8 cellular contexts compared by ENCODE assay signal in genomic region chr19:34359140-34359953, GRCh38. TPM values are rescaled to one million over a fixed set of nuclear protein-coding genes. Genes with fewer than 3 reads are reported as not detected.
DNase-seq lines count a peak whose midpoint lies in the region; ATAC-seq, FAIRE-seq and TF ChIP-seq lines count a peak whose summit lies in the region.

No MANE protein-coding gene starts in this region.

- ATAC-seq in HG02798 (IDR thresholded peaks at IDR 0.05; ENCODE audit: poor library complexity, unreplicated experiment): peak; percentile 94
- ATAC-seq in heart right ventricle: peak; percentile 96 to 98 (median 96)
- peak; percentile 97 for ATAC-seq in upper lobe of right lung

- WGBS in heart right ventricle, 2 donors: 4 to 5% methylated on average over 61 of the region's 61 CpGs

- DNase-seq in GM12891 (ENCODE audit: insufficient read length, low spot score) (peak; percentile 95), NCI-H1417 (lab: John Stamatoyannopoulos, UW) (peak; percentile 97 to 99 (median 98)), adipocyte (ENCODE audit: low read depth) (peak; percentile 95), heart right ventricle (peak; percentile 92 to 97), posterior vena cava (ENCODE audit: low spot score) (peak; percentile 99), upper lobe of right lung (peak; percentile 99)

- peaks cover 15% of the 10 kb centered on the region for H3F3A ChIP-seq in SU-DHL-6 (ENCODE audit: insufficient read depth)

- no peaks in the 10 kb centered on the region for H3K9me2 ChIP-seq in SU-DHL-6 (replicated peaks; ENCODE audit: insufficient read depth, low read length)

- no peaks in the 10 kb centered on the region for H3K36me3 ChIP-seq in SU-DHL-6 (ENCODE audit: low read length)
- H3K36me3 ChIP-seq in adipocyte (ENCODE audit: control insufficient read depth, insufficient read depth, low read length, severe bottlenecking): peaks cover 11% of the 10 kb centered on the region
- H3K36me3 ChIP-seq in heart right ventricle: peaks cover 0 to 17% (median 8%) of the 10 kb centered on the region in 9 donors
- H3K36me3 ChIP-seq in upper lobe of right lung: peaks cover 9% of the 10 kb centered on the region

- H3K4me2 ChIP-seq in SU-DHL-6 (ENCODE audit: low read depth, low read length, poor library complexity, severe bottlenecking): peak overlapping the region; percentile 78

- FAIRE-seq in GM12891 (lab: Jason Lieb, UNC): peak; percentile 100

- no peaks in the 10 kb centered on the region for H3K79me2 ChIP-seq in SU-DHL-6 (ENCODE audit: insufficient read depth, low read length)

- peak overlapping the region; percentile 56 for H3K4me3 ChIP-seq in SU-DHL-6 (ENCODE audit: insufficient read depth, low read length, poor library complexity, severe bottlenecking)
- peak overlapping the region; percentile 80 for H3K4me3 ChIP-seq in adipocyte (ENCODE audit: low read length)
- H3K4me3 ChIP-seq in heart right ventricle: peak overlapping the region in 9 of 10 donors; percentile 32 to 64 (median 54)
- peak overlapping the region; percentile 53 for H3K4me3 ChIP-seq in upper lobe of right lung

- peak overlapping the region; percentile 80 for H2AFZ ChIP-seq in SU-DHL-6 (ENCODE audit: low read depth, low read length, severe bottlenecking)

- H3K4me1 ChIP-seq in adipocyte (ENCODE audit: control insufficient read depth, insufficient read depth, low read length): peaks cover 8% of the 10 kb centered on the region
- H3K4me1 ChIP-seq in heart right ventricle: peaks cover 4 to 22% (median 13%) of the 10 kb centered on the region in 9 donors
- H3K4me1 ChIP-seq in upper lobe of right lung: peaks cover 7% of the 10 kb centered on the region

- no peaks in the 10 kb centered on the region for H3K9me3 ChIP-seq in SU-DHL-6 (ENCODE audit: insufficient read depth, low read length)
- no peaks in the 10 kb centered on the region for H3K9me3 ChIP-seq in adipocyte (ENCODE audit: control insufficient read depth, low read length)
- H3K9me3 ChIP-seq in heart right ventricle: no peaks in the 10 kb centered on the region
- H3K9me3 ChIP-seq in upper lobe of right lung: no peaks in the 10 kb centered on the region

- H3K27ac ChIP-seq in SU-DHL-6 (ENCODE audit: low read depth, low read length) (peak overlapping the region; percentile 54), heart right ventricle (peak overlapping the region; percentile 67 to 87 (median 80)), upper lobe of right lung (peak overlapping the region; percentile 80)

- TF ChIP-seq POLR2A in GM12891 (IDR thresholded peaks at IDR 0.05; ENCODE audit: low read depth, low read length): no peak; the same call in 1 of the 2 replicates

- H3K9ac ChIP-seq in SU-DHL-6 (ENCODE audit: low read length) (peak overlapping the region; percentile 63), adipocyte (ENCODE audit: low read length) (peak overlapping the region; percentile 80)

- H3K27me3 ChIP-seq in SU-DHL-6 (ENCODE audit: low read length) (no peaks in the 10 kb centered on the region), adipocyte (replicated peaks; ENCODE audit: control insufficient read depth, insufficient read depth, low read length) (no peaks in the 10 kb centered on the region), heart right ventricle (no peaks in the 10 kb centered on the region), upper lobe of right lung (no peaks in the 10 kb centered on the region)

- H4K20me1 ChIP-seq in SU-DHL-6 (ENCODE audit: low read depth, low read length): no peaks in the 10 kb centered on the region

- intact Hi-C loops in heart right ventricle (cut with DNase I): loop anchor here in 2 of 10 donors (2.0 to 10.0 kb wide), 2 partner anchors 69 to 965 kb away; partner anchors contain the start of gene UBA2 (in 1 of the 2)
- intact Hi-C loops in posterior vena cava (cut with DNase I): no loop called here
- intact Hi-C loops in upper lobe of right lung (cut with DNase I): no loop called here

- TF ChIP-seq CTCF in SU-DHL-6 (IDR thresholded peaks at IDR 0.05; ENCODE audit: insufficient read depth, low read length, poor library complexity, severe bottlenecking): peak; percentile 60
- TF ChIP-seq CTCF in heart right ventricle (IDR thresholded peaks at IDR 0.05): peak; percentile 11 to 74 (median 51)
- TF ChIP-seq CTCF in upper lobe of right lung (IDR thresholded peaks at IDR 0.05): peak; percentile 60

TF ChIP-seq in GM12891, 5 proteins besides CTCF, POLR2A, EP300 and RAD21:
- TF ChIP-seq POU2F2 (IDR thresholded peaks at IDR 0.05; ENCODE audit: low read depth, low read length): 0 out of 2 replicates have a peak, but pooled peaks have one; percentile 9
- no peak for TF ChIP-seq SPI1 (IDR thresholded peaks at IDR 0.05; ENCODE audit: low read depth, low read length)
- peak; percentile 26; the same call in 1 of the 2 replicates for TF ChIP-seq TAF1 (IDR thresholded peaks at IDR 0.05; ENCODE audit: low read depth, low read length)
- TF ChIP-seq POLR2AphosphoS5 (IDR thresholded peaks at IDR 0.05; ENCODE audit: low read depth, low read length): no peak
- no peak for TF ChIP-seq PAX5 (IDR thresholded peaks at IDR 0.05; ENCODE audit: insufficient read depth, low read length, severe bottlenecking)

RNA-seq across cellular contexts. Expression of gene GPI, which starts 5.6 kb away (rescaled TPM):
- 496 TPM for polyA plus RNA-seq in GM12891 (2012; ENCODE audit: low read depth, missing spikeins)
- total RNA-seq in heart right ventricle: 100 to 1,000 TPM; 517 to 711 (median 563) TPM
- polyA plus RNA-seq in heart right ventricle: 100 to 1,000 TPM; 178 to 205 TPM
- 100 to 1,000 TPM; 176 to 206 TPM for total RNA-seq in posterior vena cava
- 144 TPM for total RNA-seq in upper lobe of right lung

RNA-seq across cellular contexts. Expression of gene PDCD2L, which starts 44.9 kb away (rescaled TPM):
- 19.5 TPM for polyA plus RNA-seq in GM12891 (2012; ENCODE audit: low read depth, missing spikeins)
- total RNA-seq in heart right ventricle: 10 to 100 TPM in 2 of 10 donors, 1 to 10 TPM in 8; 7.1 to 12.2 (median 9.3) TPM
- polyA plus RNA-seq in heart right ventricle: 10 to 100 TPM in 1 of 2 donors, 1 to 10 TPM in 1; 7.1 to 15.3 TPM
- total RNA-seq in posterior vena cava: 1 to 10 TPM; 4.6 to 6.5 TPM
- total RNA-seq in upper lobe of right lung: 7.4 TPM

Comparison
In these comparisons a context has a peak if more than half of its experiments do, and no peak if none do; other contexts are left out.
1. Peak in every context shown above with its lines: DNase-seq, ATAC-seq, H3K4me3 ChIP-seq and H3K27ac ChIP-seq.